35 cellular contexts compared by ENCODE assay signal in genomic region chr21:34764715-34765284, GRCh38.
A peak's percentile ranks its signal among the peaks of the same experiment; 100 is the strongest.
DNase-seq lines count a peak whose midpoint lies in the region; ATAC-seq, FAIRE-seq and TF ChIP-seq lines count a peak whose summit lies in the region.
"Had no signal": no experiment of that assay in that cellular context is flagged by ENCODE, and none has a peak within 500 bp of the region (broad histone marks: within the 10 kb centered on the region; RNA-seq: fewer than 3 reads in every experiment).

No MANE protein-coding gene starts in this region.

- H3K4me2 ChIP-seq in K562 (ENCODE audit: insufficient read depth, low read length), result no peak overlapping the region
- H3K4me2 ChIP-seq: A549; BLaER1; BLaER1 treated with 17β-estradiol and CSF1 and Interleukin-3, amounts not matched to agents 10 nM and 100 nM had no signal

- FAIRE-seq in K562 (lab: Jason Lieb, UNC), result no peak
- FAIRE-seq: A204.1, A549, D721Med had no signal

- H3K27me3 ChIP-seq in K562 (ENCODE audit: control insufficient read depth in 2 of 2, insufficient read depth in 2 of 2, low read length in 2 of 2) (peaks cover 0 to 19% of the 10 kb centered on the region in 2 experiments; a peak in 4 of 5 replicates), esophagus muscularis mucosa (peaks cover 0 to 6% (median 0%) of the 10 kb centered on the region in 4 donors)
- H3K27me3 ChIP-seq: BE2C; BLaER1; BLaER1 treated with 17β-estradiol and CSF1 and Interleukin-3, amounts not matched to agents 10 nM and 100 nM had no signal

- in situ Hi-C loops in K562 (cut with MboI), result no loop called here

- H3K36me3 ChIP-seq in HEK293 (ENCODE audit: control insufficient read depth in 2 of 2, insufficient read depth in 1 of 2, low read length in 2 of 2) (no peaks in the 10 kb centered on the region), K562 (ENCODE audit: control insufficient read depth, insufficient read depth, low read length) (no peaks in the 10 kb centered on the region), esophagus muscularis mucosa (no peaks in the 10 kb centered on the region)
- H3K36me3 ChIP-seq: BE2C; BLaER1; BLaER1 treated with 17β-estradiol and CSF1 and Interleukin-3, amounts not matched to agents 10 nM and 100 nM had no signal

- no peaks in the 10 kb centered on the region for H3K9me3 ChIP-seq in HEK293 (ENCODE audit: control insufficient read depth, insufficient read depth, low read depth, low read length)
- H3K9me3 ChIP-seq in K562 (replicated peaks; ENCODE audit: control insufficient read depth, insufficient read depth, low read depth, low read length), result peaks cover 7% of the 10 kb centered on the region; the same call in 1 of the 2 replicates
- peaks cover 0 to 8% (median 3%) of the 10 kb centered on the region in 4 donors for H3K9me3 ChIP-seq in esophagus muscularis mucosa
- H3K9me3 ChIP-seq: A549, BE2C, Caco-2 had no signal

- H4K20me1 ChIP-seq in K562 (replicated peaks; ENCODE audit: control insufficient read depth, insufficient read depth, low read length), result no peaks in the 10 kb centered on the region
- H4K20me1 ChIP-seq: BLaER1; BLaER1 treated with 17β-estradiol and CSF1 and Interleukin-3, amounts not matched to agents 10 nM and 100 nM had no signal

- H3K27ac ChIP-seq in HEK293 (ENCODE audit: extremely low read depth, low read depth, low read length), result no peak overlapping the region
- H3K27ac ChIP-seq in K562 (ENCODE audit: extremely low read depth, low read depth, low read length), result no peak overlapping the region
- no peak overlapping the region for H3K27ac ChIP-seq in esophagus muscularis mucosa (replicated peaks in 1 of 4)
- H3K27ac ChIP-seq: 22Rv1; A549; BLaER1; BLaER1 treated with 17β-estradiol and CSF1 and Interleukin-3, amounts not matched to agents 10 nM and 100 nM; C4-2B had no signal

- no peak for ATAC-seq in K562
- ATAC-seq in HG02798 (IDR thresholded peaks at IDR 0.05; ENCODE audit: poor library complexity, unreplicated experiment), result no peak
- ATAC-seq in GM21526 (IDR thresholded peaks at IDR 0.05; ENCODE audit: low FRiP score, unreplicated experiment), result no peak
- ATAC-seq: A549; CD8-positive, alpha-beta T cell had no signal

- TF ChIP-seq EP300 in K562 (IDR thresholded peaks at IDR 0.05; ENCODE audit: low read length), result no peak
- TF ChIP-seq EP300 in esophagus muscularis mucosa (IDR thresholded peaks at IDR 0.05), result no peak

- H3K9ac ChIP-seq in K562 (ENCODE audit: insufficient read depth in 1 of 2, low read depth in 2 of 2, low read length in 2 of 2), result no peak overlapping the region
- H3K9ac ChIP-seq: BLaER1; BLaER1 treated with 17β-estradiol and CSF1 and Interleukin-3, amounts not matched to agents 10 nM and 100 nM had no signal

- H3K79me2 ChIP-seq in K562 (ENCODE audit: control insufficient read depth, insufficient read depth, low read length), result no peaks in the 10 kb centered on the region

- no peak for TF ChIP-seq CTCF in HEK293 (tag by site-specific recombination; IDR thresholded peaks at IDR 0.05)
- no peak for TF ChIP-seq CTCF in K562 (IDR thresholded peaks at IDR 0.05 in 2 of 3, conservative IDR thresholded peaks at IDR 0.05 in 1 of 3; ENCODE audit: insufficient read depth in 2 of 3, low read depth in 1 of 3, low read length in 3 of 3)
- TF ChIP-seq CTCF in esophagus muscularis mucosa (IDR thresholded peaks at IDR 0.05), result no peak

- CTCF ChIA-PET in HEK293 (lab: Yijun Ruan, JAX), result interaction anchor here (0.6 to 2.0 kb wide), 6 partner anchors 13 to 1381 kb away, joined by 3 to 6 read pairs (median 3); no protein-coding TSS in a partner anchor
- CTCF ChIA-PET in K562 (lab: Yijun Ruan, JAX; ENCODE audit: low intra/inter-chr PET ratio), result no interaction called here

- POLR2A ChIA-PET in HEK293 (lab: Yijun Ruan, JAX) (interaction anchor here (1.7 kb wide), 1 partner anchor 124 kb away, joined by 4 read pairs; no protein-coding TSS in a partner anchor), K562 (lab: Yijun Ruan, JAX) (interaction anchor here (0.6 to 1.0 kb wide), 2 partner anchors 10 to 14 kb away, joined by 3 read pairs; no protein-coding TSS in a partner anchor)

- no peaks in the 10 kb centered on the region for H3K9me1 ChIP-seq in K562 (ENCODE audit: control insufficient read depth, insufficient read depth, low read length)

- H3K4me3 ChIP-seq in HEK293 (ENCODE audit: low read depth, low read length), result no peak overlapping the region
- no peak overlapping the region for H3K4me3 ChIP-seq in K562
- no peak overlapping the region for H3K4me3 ChIP-seq in esophagus muscularis mucosa
- H3K4me3 ChIP-seq: A549; BLaER1; BLaER1 treated with 17β-estradiol and CSF1 and Interleukin-3, amounts not matched to agents 10 nM and 100 nM had no signal

- no TSS peak for BruUV-seq in K562 (replicated peaks; lab: Mats Ljungman, UMichigan)

- H3K4me1 ChIP-seq in HEK293 (ENCODE audit: control insufficient read depth, insufficient read depth, low read length), result no peaks in the 10 kb centered on the region
- no peaks in the 10 kb centered on the region for H3K4me1 ChIP-seq in K562 (replicated peaks in 1 of 2; ENCODE audit: control insufficient read depth in 2 of 2, insufficient read depth in 2 of 2, low read length in 2 of 2)
- H3K4me1 ChIP-seq in esophagus muscularis mucosa, result no peaks in the 10 kb centered on the region
- H3K4me1 ChIP-seq: A549; BE2C; BLaER1; BLaER1 treated with 17β-estradiol and CSF1 and Interleukin-3, amounts not matched to agents 10 nM and 100 nM; Caco-2 had no signal

- no peak overlapping the region for H2AFZ ChIP-seq in K562 (ENCODE audit: low read depth, low read length)

- DNase-seq in K562 (ENCODE audit: extremely low read depth in 1 of 4, low spot score in 3 of 4), result no peak
- peak; percentile 8 for DNase-seq in esophagus muscularis mucosa (ENCODE audit: extremely low spot score)
- peak; percentile 4 for DNase-seq in islet precursor cell
- DNase-seq in hypothalamus (lab: John Stamatoyannopoulos, UW), result no peak
- DNase-seq in NCI-H2227 (lab: John Stamatoyannopoulos, UW; ENCODE audit: unreplicated experiment), result no peak
- DNase-seq: 8988T; ACHN; AML-193; BE2C; C1 segment of cervical spinal cord; Caco-2; Calu3; CD4-positive, alpha-beta memory T cell; CD4-positive, alpha-beta T cell; CD4-positive, CD25-positive, alpha-beta regulatory T cell; CD8-positive, alpha-beta memory T cell; CD8-positive, alpha-beta T cell; COR-L47; DMS 273 treated with DMSO at 0.1 percent for 48 hours; DMS153; DMS53; DMS79; DMS79 treated with DMSO at 0.1 percent for 48 hours; DND-41; EL had no signal

- no peak for TF ChIP-seq RAD21 in K562 (CRISPR knock-in tag; conservative IDR thresholded peaks at IDR 0.05 in 1 of 2, IDR thresholded peaks at IDR 0.05 in 1 of 2)

- WGBS in K562 (ENCODE audit: insufficient coverage, low coverage, missing lambda C conversion rate), result 1% methylated on average over 3 of the region's 3 CpGs
- 91% methylated on average over 3 of the region's 3 CpGs for WGBS in esophagus muscularis mucosa

- no peak for TF ChIP-seq POLR2A in K562 (conservative IDR thresholded peaks at IDR 0.05)
- no peak for TF ChIP-seq POLR2A in esophagus muscularis mucosa (IDR thresholded peaks at IDR 0.05; ENCODE audit: low read depth)

- intact Hi-C loops in K562 (cut with micrococcal nuclease), result no loop called here
- intact Hi-C loops in esophagus muscularis mucosa (cut with DNase I), result no loop called here

TF ChIP-seq in HEK293, 187 proteins besides CTCF, POLR2A, EP300 and RAD21:
- TF ChIP-seq ZBTB20 (tag by site-specific recombination; IDR thresholded peaks at IDR 0.05) (no peak), ZNF211 (tag by site-specific recombination; IDR thresholded peaks at IDR 0.05; ENCODE audit: low read depth) (peak; percentile 95)

TF ChIP-seq in K562, 482 proteins besides CTCF, POLR2A, EP300 and RAD21 (continues in another document):
- TF ChIP-seq TRIM24 (IDR thresholded peaks at IDR 0.05) (peak; percentile 62 to 78; a peak in 3 of 4 replicates), BCLAF1 (IDR thresholded peaks at IDR 0.05; ENCODE audit: borderline replicate concordance in 1 of 2, control insufficient read depth in 1 of 2, low read depth in 2 of 2, low read length in 1 of 2) (no peak)

Comparison
In these comparisons a context has a peak if more than half of its experiments do, and no peak if none do; other contexts are left out.
1. DNase-seq: peak in esophagus muscularis mucosa (single experiment) and islet precursor cell (single experiment); none in K562 (0 of 4), hypothalamus (0 of 51) and NCI-H2227 (single experiment).
2. Of the 44 proteins assayed by ChIP-seq in both K562 and HEK293: peak only in K562: TRIM28; only in HEK293: none; in both: none; in neither: 43.